9 cellular contexts compared by ENCODE assay signal in genomic region chr6:75604294-75604693, GRCh38. TPM values are rescaled to one million over a fixed set of nuclear protein-coding genes. Genes with fewer than 3 reads are reported as not detected.
DNase-seq lines count a peak whose midpoint lies in the region; ATAC-seq and TF ChIP-seq lines count a peak whose summit lies in the region.
"Had no signal": no experiment of that assay in that cellular context is flagged by ENCODE, and none has a peak within 500 bp of the region (broad histone marks: within the 10 kb centered on the region; RNA-seq: fewer than 3 reads in every experiment).

No MANE protein-coding gene starts in this region.

- TF ChIP-seq CTCF in BE2C (IDR thresholded peaks at IDR 0.05; ENCODE audit: low read depth, low read length) (no peak), MCF 10A (IDR thresholded peaks at IDR 0.05; ENCODE audit: unreplicated experiment) (no peak)

- ATAC-seq in natural killer cell treated with Interleukin-12 subunit alpha and Interleukin-12 subunit beta and Interleukin-15 and Interleukin-18, amount 100 ng/mL, for 72 hours, result no peak

- peak overlapping the region; percentile 97 for H3K4me2 ChIP-seq in Karpas-422 (ENCODE audit: low read depth, low read length, poor library complexity, severe bottlenecking)

- no peaks in the 10 kb centered on the region for H3K9me2 ChIP-seq in Karpas-422 (replicated peaks; ENCODE audit: insufficient read depth, low read length)

- no peaks in the 10 kb centered on the region for H3K27me3 Mint-ChIP-seq in MCF 10A (ENCODE audit: insufficient read depth, unreplicated experiment)
- no peaks in the 10 kb centered on the region for H3K27me3 Mint-ChIP-seq in natural killer cell treated with Interleukin-12 subunit alpha and Interleukin-12 subunit beta and Interleukin-15 and Interleukin-18, amount 100 ng/mL, for 72 hours

- H3K36me3 Mint-ChIP-seq in MCF 10A (ENCODE audit: insufficient read depth, unreplicated experiment), result peaks cover 7% of the 10 kb centered on the region
- peaks cover 5% of the 10 kb centered on the region for H3K36me3 Mint-ChIP-seq in natural killer cell treated with Interleukin-12 subunit alpha and Interleukin-12 subunit beta and Interleukin-15 and Interleukin-18, amount 100 ng/mL, for 72 hours

- no peak overlapping the region for H2AFZ ChIP-seq in Karpas-422 (ENCODE audit: low read length)

- DNase-seq in BE2C, result no peak
- no peak for DNase-seq in Karpas-422
- DNase-seq in MCF 10A (ENCODE audit: unreplicated experiment), result no peak
- no peak for DNase-seq in natural killer cell treated with Interleukin-12 subunit alpha and Interleukin-12 subunit beta and Interleukin-15 and Interleukin-18, amount 100 ng/mL, for 72 hours (ENCODE audit: low spot score)
- DNase-seq in D341Med (ENCODE audit: low spot score), result no peak
- no peak for DNase-seq in NCI-H2171 (lab: John Stamatoyannopoulos, UW)
- no peak for DNase-seq in NCI-H2081 (lab: John Stamatoyannopoulos, UW)
- DNase-seq in NCI-H1417 treated with DMSO at 0.1 percent for 48 hours (lab: John Stamatoyannopoulos, UW), result no peak
- DNase-seq: activated CD8-positive, alpha-beta memory T cell treated with anti-CD3 and anti-CD28 coated beads for 24 hours had no signal

- POLR2A ChIA-PET in MCF 10A (lab: Yijun Ruan, JAX), result interaction anchor here (1.2 to 3.5 kb wide), 6 partner anchors 12 to 360 kb away, joined by 4 to 24 read pairs (median 18); partner anchors contain the start of genes COX7A2 and TMEM30A

- peaks cover 87% of the 10 kb centered on the region for H3K79me2 ChIP-seq in Karpas-422 (ENCODE audit: low read length)

- H3K36me3 ChIP-seq in BE2C, result no peaks in the 10 kb centered on the region; the same call in none of the 2 replicates
- peaks cover 4% of the 10 kb centered on the region; the same call in 1 of the 2 replicates for H3K36me3 ChIP-seq in Karpas-422 (ENCODE audit: insufficient read depth, low read length)

- peak overlapping the region; percentile 97 for H3K4me3 Mint-ChIP-seq in MCF 10A (ENCODE audit: unreplicated experiment)
- H3K4me3 Mint-ChIP-seq in natural killer cell treated with Interleukin-12 subunit alpha and Interleukin-12 subunit beta and Interleukin-15 and Interleukin-18, amount 100 ng/mL, for 72 hours, result peak overlapping the region; percentile 96

- intact Hi-C loops in MCF 10A (cut with micrococcal nuclease), result no loop called here

- no peak overlapping the region for H3K27ac ChIP-seq in Karpas-422 (ENCODE audit: low read length)

- H3K9me3 ChIP-seq in BE2C (no peaks in the 10 kb centered on the region), Karpas-422 (ENCODE audit: low read length) (no peaks in the 10 kb centered on the region)

- H3K27ac Mint-ChIP-seq in MCF 10A (ENCODE audit: low read depth, unreplicated experiment), result peak overlapping the region; percentile 100
- peak overlapping the region in 1 of 2 donors; percentile 89 for H3K27ac Mint-ChIP-seq in natural killer cell treated with Interleukin-12 subunit alpha and Interleukin-12 subunit beta and Interleukin-15 and Interleukin-18, amount 100 ng/mL, for 72 hours

- H3K27me3 ChIP-seq in BE2C (no peaks in the 10 kb centered on the region), Karpas-422 (ENCODE audit: low read length) (no peaks in the 10 kb centered on the region)

- CTCF ChIA-PET in MCF 10A (lab: Yijun Ruan, JAX), result no interaction called here

- H3K9ac ChIP-seq in Karpas-422 (ENCODE audit: low read length), result no peak overlapping the region

- H4K20me1 ChIP-seq in Karpas-422 (ENCODE audit: insufficient read depth, low read depth, low read length), result peaks cover 45% of the 10 kb centered on the region

- H3K4me1 ChIP-seq in BE2C (peaks cover 6% of the 10 kb centered on the region; the same call in 1 of the 2 replicates), Karpas-422 (ENCODE audit: low read length) (peaks cover 70% of the 10 kb centered on the region)

- H3K4me3 ChIP-seq in BE2C (ENCODE audit: low read depth, low read length) (peak overlapping the region; percentile 95), Karpas-422 (ENCODE audit: low read length) (peak overlapping the region; percentile 76)

- H3K4me1 Mint-ChIP-seq in MCF 10A (ENCODE audit: insufficient read depth, unreplicated experiment), result peaks cover 40% of the 10 kb centered on the region
- H3K4me1 Mint-ChIP-seq in natural killer cell treated with Interleukin-12 subunit alpha and Interleukin-12 subunit beta and Interleukin-15 and Interleukin-18, amount 100 ng/mL, for 72 hours (ENCODE audit: low read depth in 2 of 2), result peaks cover 42 to 74% of the 10 kb centered on the region in 2 donors

- H3K9me3 Mint-ChIP-seq in MCF 10A (ENCODE audit: unreplicated experiment), result peaks cover 4% of the 10 kb centered on the region
- H3K9me3 Mint-ChIP-seq in natural killer cell treated with Interleukin-12 subunit alpha and Interleukin-12 subunit beta and Interleukin-15 and Interleukin-18, amount 100 ng/mL, for 72 hours, result no peaks in the 10 kb centered on the region

- no TSS peak for BruUV-seq in MCF 10A (replicated peaks; lab: Mats Ljungman, UMichigan)

RNA-seq across cellular contexts. Expression of gene SENP6, which starts 2.6 kb away (rescaled TPM):
- polyA plus RNA-seq in BE2C (2012; ENCODE audit: insufficient read depth, insufficient read length, low read depth), result 27.0 TPM
- 71.4 and 139 TPM in 2 replicates for total RNA-seq in Karpas-422 (2014; rRNA removed; shearing (Covaris generic); ENCODE audit: low replicate concordance)
- 101 TPM in 2 replicates for total RNA-seq in MCF 10A (2022)
- total RNA-seq in natural killer cell treated with Interleukin-12 subunit alpha and Interleukin-12 subunit beta and Interleukin-15 and Interleukin-18, amount 100 ng/mL, for 72 hours, result 10 to 100 TPM; 64.8 to 99.7 TPM
